ENCODE assay signal across 9 cellular contexts in genomic region chr1:154474802-154475201, GRCh38. TPM values are rescaled to one million over a fixed set of nuclear protein-coding genes. Genes with fewer than 3 reads are reported as not detected.
DNase-seq lines count a peak whose midpoint lies in the region; ATAC-seq and TF ChIP-seq lines count a peak whose summit lies in the region.
"Had no signal": no experiment of that assay in that cellular context is flagged by ENCODE, and none has a peak within 500 bp of the region (broad histone marks: within the 10 kb centered on the region; RNA-seq: fewer than 3 reads in every experiment).

No MANE protein-coding gene starts in this region.

- peak; percentile 52 for ATAC-seq in RWPE2 (ENCODE audit: low read depth)
- no peak for ATAC-seq in psoas muscle

- peaks cover 16% of the 10 kb centered on the region for H3K4me1 ChIP-seq in RWPE2 (ENCODE audit: insufficient read depth, poor library complexity, severe bottlenecking)
- peaks cover 5% of the 10 kb centered on the region for H3K4me1 ChIP-seq in psoas muscle

- DNase-seq in GDM1 (lab: John Stamatoyannopoulos, UW) (peak; percentile 59), RWPE2 (ENCODE audit: low spot score) (no peak), fibroblast of the aortic adventitia (ENCODE audit: low read depth) (peak; percentile 36), pons (ENCODE audit: low spot score) (peak; percentile 98), psoas muscle (no peak), HT-29 (ENCODE audit: low spot score) (no peak), mesenteric fat pad (ENCODE audit: low spot score) (no peak)
- DNase-seq in activated CD8-positive, alpha-beta memory T cell treated with anti-CD3 and anti-CD28 coated beads, Interleukin-2, amount 50 U/mL, for 4 hours: no peak
- DNase-seq: activated naive CD8-positive, alpha-beta T cell treated with anti-CD3 and anti-CD28 coated beads, Interleukin-2, amount 10 ng/mL, durations not matched to agents 7 days and 5 days had no signal

- H3K27me3 ChIP-seq in RWPE2 (ENCODE audit: insufficient read depth, poor library complexity, severe bottlenecking) (no peaks in the 10 kb centered on the region), psoas muscle (ENCODE audit: insufficient read depth in 3 of 3, low read length in 2 of 3) (no peaks in the 10 kb centered on the region)

- intact Hi-C loops in psoas muscle (cut with DNase I): loop anchor here in 1 of 2 donors (5.0 kb wide), 1 partner anchor 402 kb away; no protein-coding TSS in a partner anchor

- no peaks in the 10 kb centered on the region for H3K36me3 ChIP-seq in RWPE2 (ENCODE audit: low read depth)
- no peaks in the 10 kb centered on the region for H3K36me3 ChIP-seq in psoas muscle (ENCODE audit: insufficient read depth in 1 of 2, low read depth in 1 of 2)

- WGBS in psoas muscle, 3 donors: 57 to 70% (median 66%) methylated on average over 3 of the region's 3 CpGs

- H3K27ac ChIP-seq in RWPE2 (ENCODE audit: poor library complexity, severe bottlenecking): peak overlapping the region; percentile 57
- H3K27ac ChIP-seq in psoas muscle: no peak overlapping the region

- H3K9me3 ChIP-seq in RWPE2 (ENCODE audit: severe bottlenecking): no peaks in the 10 kb centered on the region
- no peaks in the 10 kb centered on the region for H3K9me3 ChIP-seq in psoas muscle

- H3K4me3 ChIP-seq in RWPE2 (ENCODE audit: severe bottlenecking) (no peak overlapping the region), fibroblast of the aortic adventitia (ENCODE audit: low read depth, low read length) (no peak overlapping the region), psoas muscle (no peak overlapping the region)

- no peak for TF ChIP-seq CTCF in RWPE2 (IDR thresholded peaks at IDR 0.05; ENCODE audit: poor library complexity, severe bottlenecking)
- no peak for TF ChIP-seq CTCF in fibroblast of the aortic adventitia (IDR thresholded peaks at IDR 0.05; ENCODE audit: insufficient read depth, low read length)
- TF ChIP-seq CTCF in psoas muscle (IDR thresholded peaks at IDR 0.05): no peak

RNA-seq across cellular contexts. Expression of gene TDRD10, which starts 27.2 kb away (rescaled TPM):
- not detected in 2 replicates for total RNA-seq in fibroblast of the aortic adventitia (ENCODE audit: low replicate concordance)
- total RNA-seq in psoas muscle: under 1 TPM; 0.50 to 0.97 (median 0.68) TPM
- 1 to 10 TPM in 1 of 3 donors, under 1 TPM in 2; 0.69 to 2.3 (median 0.99) TPM for polyA plus RNA-seq in psoas muscle
- not detected in 2 replicates for total RNA-seq in HT-29 (2014; rRNA removed; shearing (Covaris generic))
- total RNA-seq in mesenteric fat pad: 7.2 TPM
- total RNA-seq: activated naive CD8-positive, alpha-beta T cell treated with anti-CD3 and anti-CD28 coated beads, Interleukin-2, amount 10 ng/mL, durations not matched to agents 7 days and 5 days had no signal

RNA-seq across cellular contexts. Expression of gene SHE, which starts 27.4 kb away (rescaled TPM):
- 0.09 and 0.49 TPM in 2 replicates for total RNA-seq in fibroblast of the aortic adventitia (ENCODE audit: low replicate concordance)
- total RNA-seq in psoas muscle: 1 to 10 TPM; 5.6 to 7.4 (median 7.0) TPM
- 1 to 10 TPM; 4.0 to 6.2 (median 4.3) TPM for polyA plus RNA-seq in psoas muscle
- total RNA-seq in HT-29 (2014; rRNA removed; shearing (Covaris generic)): not detected in 2 replicates
- 33.1 TPM for total RNA-seq in mesenteric fat pad
- total RNA-seq: activated naive CD8-positive, alpha-beta T cell treated with anti-CD3 and anti-CD28 coated beads, Interleukin-2, amount 10 ng/mL, durations not matched to agents 7 days and 5 days had no signal

Comparison
In these comparisons a context has a peak if more than half of its experiments do, and no peak if none do; other contexts are left out.
1. DNase-seq: peak in GDM1 (single experiment), fibroblast of the aortic adventitia (single experiment) and pons (single experiment); none in RWPE2 (single experiment), psoas muscle (0 of 2), activated CD8-positive, alpha-beta memory T cell treated with anti-CD3 and anti-CD28 coated beads, Interleukin-2, amount 50 U/mL, for 4 hours (single experiment), HT-29 (single experiment) and mesenteric fat pad (single experiment).